24 cellular contexts compared by ENCODE assay signal in the genomic region with DNA sequence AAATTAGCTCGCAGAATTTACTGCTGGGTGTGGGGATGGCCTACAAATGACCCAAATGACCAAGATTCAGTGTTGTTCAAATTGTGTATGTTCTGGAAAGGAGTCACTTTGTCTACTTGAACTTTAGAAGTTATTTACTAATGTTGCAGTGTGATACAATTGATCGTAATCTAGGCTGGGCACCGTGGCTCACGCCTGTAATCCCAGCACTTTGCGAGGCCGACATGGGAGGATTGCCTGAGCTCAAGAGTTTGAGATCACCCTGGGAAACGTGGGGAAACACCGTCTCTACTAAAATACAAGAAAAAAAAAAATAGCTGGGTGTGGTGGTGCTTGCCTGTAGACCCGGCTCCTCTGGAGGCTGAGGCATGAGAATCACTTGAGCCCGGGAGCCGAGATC. TPM values are rescaled to one million over a fixed set of nuclear protein-coding genes. Genes with fewer than 3 reads are reported as not detected.
DNase-seq lines count a peak whose midpoint lies in the region; ATAC-seq and TF ChIP-seq lines count a peak whose summit lies in the region.
"Had no signal": no experiment of that assay in that cellular context is flagged by ENCODE, and none has a peak within 500 bp of the region (broad histone marks: within the 10 kb centered on the region; RNA-seq: fewer than 3 reads in every experiment).

No MANE protein-coding gene starts in this region.

- BruUV-seq in OCI-LY7 (replicated peaks; lab: Mats Ljungman, UMichigan) = no TSS peak

- POLR2A ChIA-PET in OCI-LY7 (lab: Charles Lee) = interaction anchor here (0.6 to 1.2 kb wide), 2 partner anchors 8 to 31 kb away, joined by 3 to 4 read pairs; no protein-coding TSS in a partner anchor

- no peak overlapping the region for H3K4me3 Mint-ChIP-seq in T-helper 17 cell
- H3K4me3 Mint-ChIP-seq in progenitor cell of endocrine pancreas (ENCODE audit: low read depth) = no peak overlapping the region
- H3K4me3 Mint-ChIP-seq: CD4-positive, CD25-positive, alpha-beta regulatory T cell; H9; HFFc6 had no signal

- H3K27ac ChIP-seq in hepatocyte (peak overlapping the region; percentile 82), upper lobe of right lung (peak overlapping the region; percentile 36), OCI-LY7 (ENCODE audit: low read depth, low read length, poor library complexity, severe bottlenecking) (no peak overlapping the region)

- H3K9me3 Mint-ChIP-seq in progenitor cell of endocrine pancreas (ENCODE audit: low read depth) = no peaks in the 10 kb centered on the region
- H3K9me3 Mint-ChIP-seq: H9, HFFc6 had no signal

- H2AFZ ChIP-seq in hepatocyte (no peak overlapping the region), OCI-LY7 (ENCODE audit: low read length) (no peak overlapping the region)

- H3K9me2 ChIP-seq in hepatocyte (replicated peaks; ENCODE audit: insufficient read depth) (no peaks in the 10 kb centered on the region), OCI-LY7 (ENCODE audit: insufficient read depth, low read length) (no peaks in the 10 kb centered on the region)

- CTCF ChIA-PET in OCI-LY7 (lab: Charles Lee; ENCODE audit: unreplicated experiment) = no interaction called here

- H3K27me3 Mint-ChIP-seq in T-helper 17 cell (peaks cover 29% of the 10 kb centered on the region), progenitor cell of endocrine pancreas (peaks cover 18% of the 10 kb centered on the region)

- H3K4me1 Mint-ChIP-seq in T-helper 17 cell (peaks cover 6% of the 10 kb centered on the region), progenitor cell of endocrine pancreas (ENCODE audit: low read depth) (peaks cover 8% of the 10 kb centered on the region)

- H3K36me3 Mint-ChIP-seq in T-helper 17 cell (ENCODE audit: low read depth) (peaks cover 6% of the 10 kb centered on the region), progenitor cell of endocrine pancreas (ENCODE audit: insufficient read depth) (no peaks in the 10 kb centered on the region)

- peaks cover 13% of the 10 kb centered on the region for H3K4me1 ChIP-seq in hepatocyte (ENCODE audit: insufficient read depth)
- H3K4me1 ChIP-seq in upper lobe of right lung = no peaks in the 10 kb centered on the region
- H3K4me1 ChIP-seq in OCI-LY7 (ENCODE audit: insufficient read depth, low read length, poor library complexity, severe bottlenecking) = peaks cover under 1% of the 10 kb centered on the region

- H3K4me2 ChIP-seq in hepatocyte (no peak overlapping the region), OCI-LY7 (ENCODE audit: low read length) (no peak overlapping the region)

- intact Hi-C loops in upper lobe of right lung (cut with DNase I) = no loop called here
- intact Hi-C loops in left cardiac atrium (cut with DNase I) = no loop called here
- intact Hi-C loops in OCI-LY7 (cut with micrococcal nuclease; ENCODE audit: unreplicated experiment) = no loop called here

- TF ChIP-seq CTCF in hepatocyte (IDR thresholded peaks at IDR 0.05; ENCODE audit: poor library complexity) = no peak
- no peak for TF ChIP-seq CTCF in progenitor cell of endocrine pancreas (IDR thresholded peaks at IDR 0.05; ENCODE audit: unreplicated experiment)
- TF ChIP-seq CTCF in upper lobe of right lung (IDR thresholded peaks at IDR 0.05) = no peak
- no peak for TF ChIP-seq CTCF in OCI-LY7 (conservative IDR thresholded peaks at IDR 0.05; ENCODE audit: low read length)

- H3K27ac Mint-ChIP-seq in T-helper 17 cell = peak overlapping the region; percentile 60
- H3K27ac Mint-ChIP-seq in progenitor cell of endocrine pancreas = peak overlapping the region; percentile 2
- H3K27ac Mint-ChIP-seq: H9, HFFc6 had no signal

- no peak for ATAC-seq in T-helper 17 cell
- no peak for ATAC-seq in upper lobe of right lung
- ATAC-seq in left cardiac atrium = no peak
- no peak for ATAC-seq in HG02623 (IDR thresholded peaks at IDR 0.05; ENCODE audit: unreplicated experiment)

- H3K79me2 ChIP-seq in hepatocyte (no peaks in the 10 kb centered on the region), OCI-LY7 (ENCODE audit: insufficient read depth, low read depth, low read length) (no peaks in the 10 kb centered on the region)

- WGBS in hepatocyte (ENCODE audit: low lambda C conversion rate, missing lambda C conversion rate) = 73% methylated on average over 11 of the region's 11 CpGs

- H4K20me1 ChIP-seq in hepatocyte (ENCODE audit: insufficient read depth, poor library complexity, severe bottlenecking) (no peaks in the 10 kb centered on the region), OCI-LY7 (ENCODE audit: insufficient read depth, low read length) (no peaks in the 10 kb centered on the region)

- H3K9me3 ChIP-seq in T-helper 17 cell (ENCODE audit: control insufficient read depth, low read length, poor library complexity, severe bottlenecking) (no peaks in the 10 kb centered on the region), hepatocyte (ENCODE audit: low read depth) (no peaks in the 10 kb centered on the region), upper lobe of right lung (no peaks in the 10 kb centered on the region), OCI-LY7 (ENCODE audit: low read length) (no peaks in the 10 kb centered on the region)

- H3K36me3 ChIP-seq in hepatocyte (replicated peaks; ENCODE audit: insufficient read depth, low read depth) (no peaks in the 10 kb centered on the region), upper lobe of right lung (no peaks in the 10 kb centered on the region), OCI-LY7 (ENCODE audit: insufficient read depth, low read length) (no peaks in the 10 kb centered on the region)

- H3K4me3 ChIP-seq in hepatocyte = no peak overlapping the region
- no peak overlapping the region for H3K4me3 ChIP-seq in upper lobe of right lung
- no peak overlapping the region for H3K4me3 ChIP-seq in OCI-LY7 (ENCODE audit: low read depth, low read length, poor library complexity, severe bottlenecking)
- H3K4me3 ChIP-seq: GM23248 had no signal

- H3K27me3 ChIP-seq in hepatocyte (peaks cover 6% of the 10 kb centered on the region), upper lobe of right lung (no peaks in the 10 kb centered on the region)

- no peak for DNase-seq in T-helper 17 cell
- no peak for DNase-seq in hepatocyte (ENCODE audit: low spot score)
- no peak for DNase-seq in progenitor cell of endocrine pancreas (ENCODE audit: low spot score, unreplicated experiment)
- DNase-seq in upper lobe of right lung = no peak
- no peak for DNase-seq in left cardiac atrium
- no peak for DNase-seq in OCI-LY7 (ENCODE audit: low spot score)
- DNase-seq: CD4-positive, CD25-positive, alpha-beta regulatory T cell; COR-L47; DMS 273 treated with DMSO at 0.1 percent for 48 hours; DMS79 treated with DMSO at 0.1 percent for 48 hours; H9; Kasumi-1; NCI-H1048; NCI-H1436; NCI-H187 treated with DMSO at 0.1 percent for 48 hours; NCI-H2107; NCI-H2227 treated with DMSO at 0.1 percent for 48 hours; NCI-H526; SHP77 had no signal

RNA-seq across cellular contexts. Expression of a gene that starts 57.6 kb away (rescaled TPM):
- total RNA-seq in T-helper 17 cell (not detected), hepatocyte (113 and 121 TPM in 2 replicates), progenitor cell of endocrine pancreas (23.7 and 29.4 TPM in 2 replicates), upper lobe of right lung (83.6 TPM), left cardiac atrium (not detected), OCI-LY7 (2022) (not detected in 2 replicates)
- 50.8 and 65.9 TPM in 2 replicates for polyA plus RNA-seq in hepatocyte
- total RNA-seq in OCI-LY7 (2014; rRNA removed; shearing (Covaris generic)) = 0.08 and 0.09 TPM in 2 replicates
- total RNA-seq: CD4-positive, CD25-positive, alpha-beta regulatory T cell; GM23248; HFFc6; MCF 10A had no signal
- polyA plus RNA-seq: BJ; CD4-positive, CD25-positive, alpha-beta regulatory T cell; GM23248 had no signal

Comparison
In these comparisons a context has a peak if more than half of its experiments do, and no peak if none do; other contexts are left out.
1. RNA of a gene that starts 57.6 kb away (total RNA-seq): 113 to 121 TPM in hepatocyte, 83.6 TPM in upper lobe of right lung (single experiment) and 23.7 to 29.4 TPM in progenitor cell of endocrine pancreas; 0.08 to 0.09 TPM in OCI-LY7, not detected in left cardiac atrium and not detected in T-helper 17 cell; every median in the first group is over 10 times any median in the second.